ENCODE assay signal across 8 cellular contexts in genomic region chr9:126705311-126705766, GRCh38.
DNase-seq lines count a peak whose midpoint lies in the region; ATAC-seq, FAIRE-seq and TF ChIP-seq lines count a peak whose summit lies in the region.

No MANE protein-coding gene starts in this region.

- 5 to 7% methylated on average over 27 to 30 of the region's 30 CpGs for WGBS in pancreas, 2 donors
- WGBS in thyroid gland, 2 donors, result 13 to 18% methylated on average over 4 to 16 of the region's 30 CpGs

- H3K9me3 ChIP-seq in Karpas-422 (ENCODE audit: low read length) (no peaks in the 10 kb centered on the region), SJCRH30 (replicated peaks) (no peaks in the 10 kb centered on the region), pancreas (no peaks in the 10 kb centered on the region), thyroid gland (no peaks in the 10 kb centered on the region)

- H4K20me1 ChIP-seq in Karpas-422 (ENCODE audit: insufficient read depth, low read depth, low read length), result 0 out of 2 replicates have a peak, but pooled peaks cover 3% of the 10 kb centered on the region

- ATAC-seq in pancreas (peak; percentile 87 to 94 (median 91)), HG03025 (IDR thresholded peaks at IDR 0.05; ENCODE audit: low FRiP score, unreplicated experiment) (no peak)

- H3K36me3 ChIP-seq in Karpas-422 (ENCODE audit: insufficient read depth, low read length) (no peaks in the 10 kb centered on the region), SJCRH30 (no peaks in the 10 kb centered on the region), pancreas (no peaks in the 10 kb centered on the region), thyroid gland (no peaks in the 10 kb centered on the region)

- intact Hi-C loops in pancreas (cut with DNase I) (loop anchor here in 1 of 3 donors (5.0 kb wide), 1 partner anchor 77 kb away; no protein-coding TSS in a partner anchor), thyroid gland (cut with DNase I) (no loop called here)

- CTCF ChIA-PET in GM10248 (lab: Yijun Ruan, JAX), result interaction anchor here (0.9 to 17.1 kb wide), 24 partner anchors 9 to 112 kb away, joined by 3 to 499 read pairs (median 10); partner anchors contain the start of gene ZBTB43

- no peak overlapping the region for H2AFZ ChIP-seq in Karpas-422 (ENCODE audit: low read length)

- POLR2A ChIA-PET in GM10248 (lab: Yijun Ruan, JAX), result no interaction called here

- no peak overlapping the region for H3K4me2 ChIP-seq in Karpas-422 (ENCODE audit: low read depth, low read length, poor library complexity, severe bottlenecking)

- FAIRE-seq in frontal cortex (lab: Jason Lieb, UNC) (no peak), pancreas (lab: Jason Lieb, UNC) (no peak)

- H3K27me3 ChIP-seq in Karpas-422 (ENCODE audit: low read length) (no peaks in the 10 kb centered on the region), SJCRH30 (0 out of 2 replicates have a peak, but pooled peaks cover 4% of the 10 kb centered on the region), pancreas (peaks cover 0 to 34% (median 2%) of the 10 kb centered on the region in 4 donors), thyroid gland (no peaks in the 10 kb centered on the region)

- H3K9ac ChIP-seq in Karpas-422 (ENCODE audit: low read length), result no peak overlapping the region

- H3K27ac ChIP-seq in Karpas-422 (ENCODE audit: low read length) (no peak overlapping the region), SJCRH30 (no peak overlapping the region), pancreas (no peak overlapping the region), thyroid gland (no peak overlapping the region)

- H3K9me2 ChIP-seq in Karpas-422 (replicated peaks; ENCODE audit: insufficient read depth, low read length), result no peaks in the 10 kb centered on the region

- H3K4me1 ChIP-seq in Karpas-422 (ENCODE audit: low read length) (no peaks in the 10 kb centered on the region), SJCRH30 (peaks cover 11% of the 10 kb centered on the region), pancreas (no peaks in the 10 kb centered on the region), thyroid gland (peaks cover 0 to 8% of the 10 kb centered on the region in 2 donors)

- TF ChIP-seq POLR2A in thyroid gland (IDR thresholded peaks at IDR 0.05), result no peak

- peak; percentile 90 for DNase-seq in GM10248 (ENCODE audit: extremely low spot score)
- peak; percentile 92 for DNase-seq in Karpas-422
- DNase-seq in SJCRH30, result peak; percentile 85 to 92
- DNase-seq in activated gamma-delta T cell treated with Interleukin-2 at 50 U/mL for 16 hours, result peak; percentile 86
- peak; percentile 82 to 87 for DNase-seq in frontal cortex (ENCODE audit: low spot score in 2 of 2)
- DNase-seq in pancreas, result peak; percentile 52 to 92 (median 80)
- DNase-seq in thyroid gland, result peak; percentile 82 to 83

- no peaks in the 10 kb centered on the region for H3K79me2 ChIP-seq in Karpas-422 (ENCODE audit: low read length)

- no peak overlapping the region for H3K4me3 ChIP-seq in Karpas-422 (ENCODE audit: low read length)
- no peak overlapping the region for H3K4me3 ChIP-seq in SJCRH30
- no peak overlapping the region for H3K4me3 ChIP-seq in pancreas
- H3K4me3 ChIP-seq in thyroid gland (replicated peaks in 1 of 3), result no peak overlapping the region

- TF ChIP-seq CTCF in GM10248 (IDR thresholded peaks at IDR 0.05; ENCODE audit: control extremely low read depth, extremely low read depth, low read depth, missing control alignments) (peak; percentile 94), pancreas (IDR thresholded peaks at IDR 0.05) (peak; percentile 82 to 90 (median 87)), thyroid gland (IDR thresholded peaks at IDR 0.05) (peak; percentile 72 to 93 (median 88))
